Comparison of ENCODE assay signal across 22 cellular contexts in genomic region chr1:234072793-234073192, GRCh38.
A peak's percentile ranks its signal among the peaks of the same experiment; 100 is the strongest.
DNase-seq lines count a peak whose midpoint lies in the region; ATAC-seq, FAIRE-seq and TF ChIP-seq lines count a peak whose summit lies in the region.
"Had no signal": no experiment of that assay in that cellular context is flagged by ENCODE, and none has a peak within 500 bp of the region (broad histone marks: within the 10 kb centered on the region; RNA-seq: fewer than 3 reads in every experiment).

No MANE protein-coding gene starts in this region.

- H3K27ac ChIP-seq in astrocyte (ENCODE audit: low read depth, low read length), result no peak overlapping the region
- H3K27ac ChIP-seq: 22Rv1, A549, BLaER1 had no signal

- H3K27me3 Mint-ChIP-seq in stimulated activated naive CD8-positive, alpha-beta T cell treated with anti-CD3 and anti-CD28 coated beads, Interleukin-15, amount 100 ng/mL, for 72 hours, result peaks cover 15% of the 10 kb centered on the region
- no peaks in the 10 kb centered on the region for H3K27me3 Mint-ChIP-seq in astrocyte (ENCODE audit: low read depth, unreplicated experiment)
- no peaks in the 10 kb centered on the region for H3K27me3 Mint-ChIP-seq in neural crest cell (ENCODE audit: low read depth)
- H3K27me3 Mint-ChIP-seq in T-helper 17 cell, result peaks cover 32% of the 10 kb centered on the region

- H3K9me3 ChIP-seq in astrocyte (ENCODE audit: insufficient read depth, low read depth, low read length) (no peaks in the 10 kb centered on the region), T-helper 17 cell (ENCODE audit: control insufficient read depth, low read length, poor library complexity, severe bottlenecking) (no peaks in the 10 kb centered on the region)
- H3K9me3 ChIP-seq: A549, BLaER1 had no signal

- no peaks in the 10 kb centered on the region for H4K20me1 ChIP-seq in astrocyte (ENCODE audit: insufficient read depth, low read length)
- H4K20me1 ChIP-seq: BLaER1 had no signal

- H3K9ac ChIP-seq in astrocyte (ENCODE audit: low read length), result no peak overlapping the region
- H3K9ac ChIP-seq: BLaER1 had no signal

- no peaks in the 10 kb centered on the region for H3K36me3 ChIP-seq in astrocyte (ENCODE audit: insufficient read depth, low read length)
- H3K36me3 ChIP-seq: BLaER1 had no signal

- H3K79me2 ChIP-seq in astrocyte (ENCODE audit: insufficient read depth, low read length), result no peaks in the 10 kb centered on the region

- H3K4me3 ChIP-seq in astrocyte (ENCODE audit: insufficient read depth, low read depth, low read length), result no peak overlapping the region
- H3K4me3 ChIP-seq: A549, BLaER1 had no signal

- ATAC-seq in stimulated activated naive CD8-positive, alpha-beta T cell treated with anti-CD3 and anti-CD28 coated beads, Interleukin-15, Interleukin-2, amounts not matched to agents 100 U/mL and 50 U/mL, for 24 hours, result peak; percentile 23
- no peak for ATAC-seq in stimulated activated naive CD8-positive, alpha-beta T cell treated with anti-CD3 and anti-CD28 coated beads, Interleukin-15, amount 100 ng/mL, for 72 hours
- no peak for ATAC-seq in T-helper 17 cell
- ATAC-seq: A549, HepG2 had no signal

- no peak overlapping the region for H3K4me2 ChIP-seq in astrocyte (ENCODE audit: low read length)
- H3K4me2 ChIP-seq: A549, BLaER1 had no signal

- H2AFZ ChIP-seq in astrocyte (ENCODE audit: low read depth, low read length), result no peak overlapping the region

- no peak overlapping the region for H3K27ac Mint-ChIP-seq in stimulated activated naive CD8-positive, alpha-beta T cell treated with anti-CD3 and anti-CD28 coated beads, Interleukin-15, amount 100 ng/mL, for 72 hours
- H3K27ac Mint-ChIP-seq in astrocyte (ENCODE audit: unreplicated experiment), result peak overlapping the region; percentile 20
- peak overlapping the region; percentile 59 for H3K27ac Mint-ChIP-seq in neural crest cell (ENCODE audit: unreplicated experiment)
- H3K27ac Mint-ChIP-seq in T-helper 17 cell, result no peak overlapping the region
- H3K27ac Mint-ChIP-seq: CD4-positive, alpha-beta memory T cell had no signal

- TF ChIP-seq CTCF in astrocyte (IDR thresholded peaks at IDR 0.05; ENCODE audit: insufficient read depth, low read depth, low read length) (no peak), neural crest cell (conservative IDR thresholded peaks at IDR 0.05) (no peak)

- H3K36me3 Mint-ChIP-seq in astrocyte (ENCODE audit: low read depth, unreplicated experiment), result no peaks in the 10 kb centered on the region
- no peaks in the 10 kb centered on the region for H3K36me3 Mint-ChIP-seq in neural crest cell (ENCODE audit: low read depth)
- no peaks in the 10 kb centered on the region for H3K36me3 Mint-ChIP-seq in T-helper 17 cell (ENCODE audit: low read depth)
- H3K36me3 Mint-ChIP-seq: CD14-positive monocyte; CD4-positive, alpha-beta memory T cell had no signal

- H3K4me3 Mint-ChIP-seq in stimulated activated naive CD8-positive, alpha-beta T cell treated with anti-CD3 and anti-CD28 coated beads, Interleukin-15, amount 100 ng/mL, for 72 hours, result no peak overlapping the region
- no peak overlapping the region for H3K4me3 Mint-ChIP-seq in astrocyte (ENCODE audit: unreplicated experiment)
- no peak overlapping the region for H3K4me3 Mint-ChIP-seq in neural crest cell
- H3K4me3 Mint-ChIP-seq in T-helper 17 cell, result no peak overlapping the region
- H3K4me3 Mint-ChIP-seq: CD14-positive monocyte; CD4-positive, alpha-beta memory T cell; H9 had no signal

- no peak for DNase-seq in stimulated activated naive CD8-positive, alpha-beta T cell treated with anti-CD3 and anti-CD28 coated beads, Interleukin-15, Interleukin-2, amounts not matched to agents 100 U/mL and 50 U/mL, for 24 hours
- DNase-seq in stimulated activated naive CD8-positive, alpha-beta T cell treated with anti-CD3 and anti-CD28 coated beads, Interleukin-15, amount 100 ng/mL, for 72 hours, result no peak
- DNase-seq in astrocyte (ENCODE audit: low read depth) (no peak), neural crest cell (ENCODE audit: low read depth, low spot score) (no peak), SW480 (ENCODE audit: low spot score) (no peak), DMS153 treated with DMSO at 0.1 percent for 48 hours (lab: John Stamatoyannopoulos, UW; ENCODE audit: unreplicated experiment) (no peak), T-helper 17 cell (no peak), LoVo (ENCODE audit: low spot score) (no peak)
- DNase-seq: AML-193; Calu3; CD4-positive, alpha-beta memory T cell; DMS53; H9 had no signal

- peaks cover 0 to 8% of the 10 kb centered on the region in 2 donors for H3K9me3 Mint-ChIP-seq in stimulated activated naive CD8-positive, alpha-beta T cell treated with anti-CD3 and anti-CD28 coated beads, Interleukin-15, amount 100 ng/mL, for 72 hours
- H3K9me3 Mint-ChIP-seq in astrocyte (ENCODE audit: unreplicated experiment), result no peaks in the 10 kb centered on the region
- H3K9me3 Mint-ChIP-seq in neural crest cell, result no peaks in the 10 kb centered on the region
- H3K9me3 Mint-ChIP-seq: H9 had no signal

- no peaks in the 10 kb centered on the region for H3K4me1 ChIP-seq in astrocyte (ENCODE audit: insufficient read depth, low read length)
- H3K4me1 ChIP-seq: A549, BLaER1 had no signal

- H3K27me3 ChIP-seq in astrocyte (ENCODE audit: insufficient read depth, low read length), result no peaks in the 10 kb centered on the region
- H3K27me3 ChIP-seq: BLaER1 had no signal

- no peaks in the 10 kb centered on the region for H3K4me1 Mint-ChIP-seq in stimulated activated naive CD8-positive, alpha-beta T cell treated with anti-CD3 and anti-CD28 coated beads, Interleukin-15, amount 100 ng/mL, for 72 hours
- no peaks in the 10 kb centered on the region for H3K4me1 Mint-ChIP-seq in astrocyte (ENCODE audit: low read depth, unreplicated experiment)
- H3K4me1 Mint-ChIP-seq in neural crest cell, result no peaks in the 10 kb centered on the region
- H3K4me1 Mint-ChIP-seq in T-helper 17 cell, result no peaks in the 10 kb centered on the region
- H3K4me1 Mint-ChIP-seq: CD14-positive monocyte; CD4-positive, alpha-beta memory T cell had no signal

- no peak for FAIRE-seq in astrocyte (lab: Jason Lieb, UNC)
- FAIRE-seq: A549, G401.6, GM12891, GM19239, H1, HepG2 had no signal

Comparison
In these comparisons a context has a peak if more than half of its experiments do, and no peak if none do; other contexts are left out.
1. H3K27ac Mint-ChIP-seq: peak in astrocyte (single experiment) and neural crest cell (single experiment); none in stimulated activated naive CD8-positive, alpha-beta T cell treated with anti-CD3 and anti-CD28 coated beads, Interleukin-15, amount 100 ng/mL, for 72 hours (0 of 2) and T-helper 17 cell (single experiment).